ENCODE assay signal across 10 cellular contexts in the genomic region with DNA sequence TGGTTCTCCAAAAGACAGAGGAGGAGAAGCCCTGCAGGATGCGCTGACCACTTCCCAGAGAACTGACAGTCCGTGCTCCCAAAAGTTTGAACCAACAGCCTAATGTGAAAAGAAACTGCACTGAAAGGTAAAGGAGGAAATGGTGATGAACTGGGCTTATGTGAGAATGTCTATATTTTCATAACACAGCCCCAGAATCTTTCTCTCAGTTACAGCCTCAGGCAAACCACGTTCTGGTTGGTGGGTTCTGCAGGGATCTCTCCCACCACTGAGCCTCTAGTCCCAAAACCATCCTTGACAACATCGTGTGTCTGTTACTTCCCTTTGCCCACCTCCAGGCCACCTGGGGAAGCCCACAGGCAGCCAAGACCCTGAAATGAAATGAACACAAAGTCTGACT. TPM values are rescaled to one million over a fixed set of nuclear protein-coding genes. Genes with fewer than 3 reads are reported as not detected.
DNase-seq lines count a peak whose midpoint lies in the region; ATAC-seq and TF ChIP-seq lines count a peak whose summit lies in the region.
"Had no signal": no experiment of that assay in that cellular context is flagged by ENCODE, and none has a peak within 500 bp of the region (broad histone marks: within the 10 kb centered on the region; RNA-seq: fewer than 3 reads in every experiment).

No MANE protein-coding gene starts in this region.

- TF ChIP-seq CTCF in esophagus muscularis mucosa (IDR thresholded peaks at IDR 0.05) (no peak), thyroid gland (IDR thresholded peaks at IDR 0.05) (no peak)

- no peak for DNase-seq in esophagus muscularis mucosa (ENCODE audit: extremely low spot score)
- DNase-seq in thyroid gland: no peak
- DNase-seq in foreskin melanocyte: no peak
- DNase-seq in COLO829 (ENCODE audit: low spot score): no peak
- DNase-seq in stimulated activated CD4-positive, alpha-beta T cell treated with anti-CD3 and anti-CD28 coated beads, Interleukin-2, amount 100 ng/mL, for 48 hours: no peak
- no peak for DNase-seq in NCI-H2107 (lab: John Stamatoyannopoulos, UW)
- DNase-seq: activated CD4-positive, alpha-beta T cell treated with anti-CD3 and anti-CD28 coated beads, Interleukin-2, amount 50 U/mL, for 1 hour; cerebellar nuclear complex had no signal

- TF ChIP-seq POLR2A in esophagus muscularis mucosa (IDR thresholded peaks at IDR 0.05; ENCODE audit: low read depth) (no peak), thyroid gland (IDR thresholded peaks at IDR 0.05) (no peak)

- 67% methylated on average over 4 of the region's 4 CpGs for WGBS in esophagus muscularis mucosa
- WGBS in thyroid gland, 2 donors: 83 to 85% methylated on average over 4 of the region's 4 CpGs

- TF ChIP-seq EP300 in esophagus muscularis mucosa (IDR thresholded peaks at IDR 0.05): no peak

- intact Hi-C loops in esophagus muscularis mucosa (cut with DNase I) (no loop called here), thyroid gland (cut with DNase I) (no loop called here)

- H3K4me1 ChIP-seq in esophagus muscularis mucosa (peaks cover 57 to 72% (median 68%) of the 10 kb centered on the region in 4 donors), thyroid gland (peaks cover 0 to 38% of the 10 kb centered on the region in 2 donors)

- peak; percentile 37 for ATAC-seq in GM19372 (IDR thresholded peaks at IDR 0.05; ENCODE audit: low read depth, unreplicated experiment)
- peak; percentile 43 for ATAC-seq in HG03025 (IDR thresholded peaks at IDR 0.05; ENCODE audit: low FRiP score, unreplicated experiment)

- H3K9me3 ChIP-seq in esophagus muscularis mucosa (no peaks in the 10 kb centered on the region), thyroid gland (no peaks in the 10 kb centered on the region)

- H3K4me3 ChIP-seq in esophagus muscularis mucosa: no peak overlapping the region
- H3K4me3 ChIP-seq in thyroid gland (replicated peaks in 1 of 3): no peak overlapping the region

- H3K27me3 ChIP-seq in esophagus muscularis mucosa (no peaks in the 10 kb centered on the region), thyroid gland (no peaks in the 10 kb centered on the region)

- peaks cover 11 to 63% (median 50%) of the 10 kb centered on the region in 4 donors for H3K36me3 ChIP-seq in esophagus muscularis mucosa
- peaks cover 50 to 60% of the 10 kb centered on the region in 2 donors for H3K36me3 ChIP-seq in thyroid gland

- H3K27ac ChIP-seq in esophagus muscularis mucosa (replicated peaks in 1 of 4): peak overlapping the region; percentile 57 to 78 (median 70)
- H3K27ac ChIP-seq in thyroid gland: peak overlapping the region; percentile 7 to 70 (median 32)

RNA-seq across cellular contexts. Expression of gene SPARC, which starts 23.9 kb away (rescaled TPM):
- 100 to 1,000 TPM; 269 to 875 (median 432) TPM for total RNA-seq in esophagus muscularis mucosa
- total RNA-seq in thyroid gland: 100 to 1,000 TPM; 302 to 327 (median 309) TPM
